Comparison of ENCODE assay signal across 8 cellular contexts in the genomic region with DNA sequence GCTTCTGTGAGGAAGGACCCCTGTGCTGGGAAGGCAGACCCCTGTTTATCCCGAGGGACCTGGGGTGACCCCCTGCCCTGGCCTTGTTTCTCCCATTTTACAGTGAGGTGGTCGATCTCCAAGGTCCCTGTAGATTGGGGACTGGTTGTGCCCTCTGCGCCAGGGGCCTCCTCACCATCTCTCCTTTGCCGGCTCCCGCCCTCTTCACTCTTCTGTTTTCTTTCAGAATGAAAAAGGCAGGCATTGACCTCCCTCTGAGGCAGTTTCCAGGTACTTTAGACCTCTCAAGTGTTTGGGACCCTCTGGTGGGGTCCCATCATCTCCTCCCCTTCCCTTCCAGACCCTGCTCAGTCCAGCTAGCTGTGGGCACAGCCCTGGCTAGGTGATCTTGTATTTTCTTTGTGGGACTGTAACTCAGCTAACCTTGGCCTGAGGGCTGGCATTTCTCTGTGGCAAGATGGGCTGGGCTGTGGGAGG. TPM values are rescaled to one million over a fixed set of nuclear protein-coding genes. Genes with fewer than 3 reads are reported as not detected.
DNase-seq lines count a peak whose midpoint lies in the region; ATAC-seq and TF ChIP-seq lines count a peak whose summit lies in the region.

No MANE protein-coding gene starts in this region.

- H3K27ac ChIP-seq in HUES6 (ENCODE audit: low read depth, low read length), result peak overlapping the region; percentile 98
- peak overlapping the region; percentile 99 for H3K27ac ChIP-seq in iPS-20b (ENCODE audit: low read length)
- no peak overlapping the region for H3K27ac ChIP-seq in OCI-LY7 (ENCODE audit: low read depth, low read length, poor library complexity, severe bottlenecking)

- H3K27me3 Mint-ChIP-seq in activated naive CD8-positive, alpha-beta T cell treated with anti-CD3 and anti-CD28 coated beads, Interleukin-2, amount 50 U/mL, for 24 hours, result no peaks in the 10 kb centered on the region
- H3K27me3 Mint-ChIP-seq in stimulated activated naive B cell treated with anti-CD40 and anti-IgM and Interleukin-4, amounts not matched to agents 10 μg/mL and 1 μg/mL and 100 μg/mL, for 72 hours, result peaks cover 5 to 7% of the 10 kb centered on the region in 2 donors
- H3K27me3 Mint-ChIP-seq in CD14-positive monocyte (ENCODE audit: low read depth in 3 of 3), result peaks cover 8 to 24% (median 8%) of the 10 kb centered on the region in 3 donors

- H3K4me1 Mint-ChIP-seq in activated naive CD8-positive, alpha-beta T cell treated with anti-CD3 and anti-CD28 coated beads, Interleukin-2, amount 50 U/mL, for 24 hours, result peaks cover 39% of the 10 kb centered on the region
- H3K4me1 Mint-ChIP-seq in stimulated activated naive B cell treated with anti-CD40 and anti-IgM and Interleukin-4, amounts not matched to agents 10 μg/mL and 1 μg/mL and 100 μg/mL, for 72 hours, result peaks cover 14 to 37% of the 10 kb centered on the region in 2 donors
- H3K4me1 Mint-ChIP-seq in CD14-positive monocyte, result peaks cover 22% of the 10 kb centered on the region

- H3K9me3 ChIP-seq in HUES6 (ENCODE audit: control insufficient read depth, insufficient read depth, low read depth, low read length), result no peaks in the 10 kb centered on the region
- H3K9me3 ChIP-seq in iPS-20b (ENCODE audit: insufficient read depth, low read depth, low read length), result no peaks in the 10 kb centered on the region
- no peaks in the 10 kb centered on the region for H3K9me3 ChIP-seq in OCI-LY7 (ENCODE audit: low read length)

- H3K36me3 Mint-ChIP-seq in activated naive CD8-positive, alpha-beta T cell treated with anti-CD3 and anti-CD28 coated beads, Interleukin-2, amount 50 U/mL, for 24 hours (ENCODE audit: low read depth), result peaks cover 11% of the 10 kb centered on the region
- H3K36me3 Mint-ChIP-seq in stimulated activated naive B cell treated with anti-CD40 and anti-IgM and Interleukin-4, amounts not matched to agents 10 μg/mL and 1 μg/mL and 100 μg/mL, for 72 hours, result peaks cover 15% of the 10 kb centered on the region in 2 donors
- H3K36me3 Mint-ChIP-seq in CD14-positive monocyte, result no peaks in the 10 kb centered on the region

- H3K9ac ChIP-seq in HUES6 (ENCODE audit: low read length) (peak overlapping the region; percentile 93), iPS-20b (ENCODE audit: low read depth, low read length) (peak overlapping the region; percentile 99)

- H3K36me3 ChIP-seq in HUES6 (ENCODE audit: control insufficient read depth, insufficient read depth, low read length) (peaks cover 39% of the 10 kb centered on the region), iPS-20b (ENCODE audit: insufficient read depth, low read depth, low read length) (peaks cover 45% of the 10 kb centered on the region), OCI-LY7 (ENCODE audit: insufficient read depth, low read length) (no peaks in the 10 kb centered on the region)

- no peak overlapping the region for H2AFZ ChIP-seq in OCI-LY7 (ENCODE audit: low read length)

- peak overlapping the region; percentile 97 for H3K27ac Mint-ChIP-seq in activated naive CD8-positive, alpha-beta T cell treated with anti-CD3 and anti-CD28 coated beads, Interleukin-2, amount 50 U/mL, for 24 hours
- peak overlapping the region; percentile 79 for H3K27ac Mint-ChIP-seq in stimulated activated naive B cell treated with anti-CD40 and anti-IgM and Interleukin-4, amounts not matched to agents 10 μg/mL and 1 μg/mL and 100 μg/mL, for 72 hours
- peak overlapping the region in 1 of 7 donors; percentile 20 for H3K27ac Mint-ChIP-seq in CD14-positive monocyte

- no peaks in the 10 kb centered on the region for H3K27me3 ChIP-seq in HUES6 (ENCODE audit: control insufficient read depth, insufficient read depth, low read length)
- no peaks in the 10 kb centered on the region for H3K27me3 ChIP-seq in iPS-20b (ENCODE audit: insufficient read depth, low read length)

- H3K4me1 ChIP-seq in HUES6 (ENCODE audit: control insufficient read depth, insufficient read depth, low read length), result peaks cover 58% of the 10 kb centered on the region
- peaks cover 36% of the 10 kb centered on the region for H3K4me1 ChIP-seq in iPS-20b (ENCODE audit: insufficient read depth, low read length)
- H3K4me1 ChIP-seq in OCI-LY7 (ENCODE audit: insufficient read depth, low read length, poor library complexity, severe bottlenecking), result no peaks in the 10 kb centered on the region

- H3K9me3 Mint-ChIP-seq in activated naive CD8-positive, alpha-beta T cell treated with anti-CD3 and anti-CD28 coated beads, Interleukin-2, amount 50 U/mL, for 24 hours, result no peaks in the 10 kb centered on the region
- H3K9me3 Mint-ChIP-seq in stimulated activated naive B cell treated with anti-CD40 and anti-IgM and Interleukin-4, amounts not matched to agents 10 μg/mL and 1 μg/mL and 100 μg/mL, for 72 hours, result no peaks in the 10 kb centered on the region
- H3K9me3 Mint-ChIP-seq in CD14-positive monocyte, result peaks cover 0 to 5% (median 0%) of the 10 kb centered on the region in 7 donors

- TF ChIP-seq CTCF in CD14-positive monocyte (IDR thresholded peaks at IDR 0.05) (no peak), OCI-LY7 (conservative IDR thresholded peaks at IDR 0.05; ENCODE audit: low read length) (no peak)

- peak overlapping the region; percentile 97 for H3K4me3 Mint-ChIP-seq in activated naive CD8-positive, alpha-beta T cell treated with anti-CD3 and anti-CD28 coated beads, Interleukin-2, amount 50 U/mL, for 24 hours
- peak overlapping the region; percentile 99 to 100 for H3K4me3 Mint-ChIP-seq in stimulated activated naive B cell treated with anti-CD40 and anti-IgM and Interleukin-4, amounts not matched to agents 10 μg/mL and 1 μg/mL and 100 μg/mL, for 72 hours
- H3K4me3 Mint-ChIP-seq in CD14-positive monocyte, result peak overlapping the region in 1 of 2 donors; percentile 100

- H3K4me3 ChIP-seq in HUES6 (ENCODE audit: low read depth, low read length), result peak overlapping the region; percentile 86
- H3K4me3 ChIP-seq in iPS-20b (ENCODE audit: low read length), result peak overlapping the region; percentile 95
- no peak overlapping the region for H3K4me3 ChIP-seq in OCI-LY7 (ENCODE audit: low read depth, low read length, poor library complexity, severe bottlenecking)

- POLR2A ChIA-PET in OCI-LY7 (lab: Charles Lee), result no interaction called here

- no peaks in the 10 kb centered on the region for H3K79me2 ChIP-seq in OCI-LY7 (ENCODE audit: insufficient read depth, low read depth, low read length)

- ATAC-seq in activated naive CD8-positive, alpha-beta T cell treated with anti-CD3 and anti-CD28 coated beads, Interleukin-2, amount 50 U/mL, for 24 hours, result no peak
- no peak for ATAC-seq in stimulated activated naive B cell treated with anti-CD40 and anti-IgM and Interleukin-4, amounts not matched to agents 10 μg/mL and 1 μg/mL and 100 μg/mL, for 72 hours (replicated peaks)

- no peaks in the 10 kb centered on the region for H3K9me2 ChIP-seq in OCI-LY7 (ENCODE audit: insufficient read depth, low read length)

- intact Hi-C loops in CD14-positive monocyte (cut with micrococcal nuclease), result no loop called here
- intact Hi-C loops in OCI-LY7 (cut with micrococcal nuclease; ENCODE audit: unreplicated experiment), result no loop called here

- no peaks in the 10 kb centered on the region for H4K20me1 ChIP-seq in OCI-LY7 (ENCODE audit: insufficient read depth, low read length)

- CTCF ChIA-PET in OCI-LY7 (lab: Charles Lee; ENCODE audit: unreplicated experiment), result no interaction called here

- H3K4me2 ChIP-seq in OCI-LY7 (ENCODE audit: low read length), result no peak overlapping the region

- DNase-seq in activated naive CD8-positive, alpha-beta T cell treated with anti-CD3 and anti-CD28 coated beads, Interleukin-2, amount 50 U/mL, for 24 hours, result no peak
- no peak for DNase-seq in stimulated activated naive B cell treated with anti-CD40 and anti-IgM and Interleukin-4, amounts not matched to agents 10 μg/mL and 1 μg/mL and 100 μg/mL, for 72 hours
- DNase-seq in CD14-positive monocyte (ENCODE audit: low spot score) (no peak), DMS79 (lab: John Stamatoyannopoulos, UW) (no peak), C1 segment of cervical spinal cord (lab: John Stamatoyannopoulos, UW) (no peak), OCI-LY7 (ENCODE audit: low spot score) (no peak)

- no TSS peak for BruUV-seq in OCI-LY7 (replicated peaks; lab: Mats Ljungman, UMichigan)

RNA-seq across cellular contexts. Expression of a gene that starts 1.5 kb away (rescaled TPM):
- polyA plus RNA-seq in CD14-positive monocyte, result 1 to 10 TPM; 1.6 to 2.1 TPM
- total RNA-seq in OCI-LY7 (2014; rRNA removed; shearing (Covaris generic)), result 0.33 TPM in 1 of 2 replicates, not detected in the other
- total RNA-seq in OCI-LY7 (2022), result not detected in 2 replicates

RNA-seq across cellular contexts. Expression of a gene that starts 37.8 kb away (rescaled TPM):
- 1 to 10 TPM; 4.9 to 7.6 TPM for polyA plus RNA-seq in CD14-positive monocyte
- total RNA-seq in OCI-LY7 (2014; rRNA removed; shearing (Covaris generic)), result 13.5 and 14.3 TPM in 2 replicates
- total RNA-seq in OCI-LY7 (2022), result 49.9 and 57.3 TPM in 2 replicates
